1 cellular context compared by ENCODE assay signal in the genomic region with DNA sequence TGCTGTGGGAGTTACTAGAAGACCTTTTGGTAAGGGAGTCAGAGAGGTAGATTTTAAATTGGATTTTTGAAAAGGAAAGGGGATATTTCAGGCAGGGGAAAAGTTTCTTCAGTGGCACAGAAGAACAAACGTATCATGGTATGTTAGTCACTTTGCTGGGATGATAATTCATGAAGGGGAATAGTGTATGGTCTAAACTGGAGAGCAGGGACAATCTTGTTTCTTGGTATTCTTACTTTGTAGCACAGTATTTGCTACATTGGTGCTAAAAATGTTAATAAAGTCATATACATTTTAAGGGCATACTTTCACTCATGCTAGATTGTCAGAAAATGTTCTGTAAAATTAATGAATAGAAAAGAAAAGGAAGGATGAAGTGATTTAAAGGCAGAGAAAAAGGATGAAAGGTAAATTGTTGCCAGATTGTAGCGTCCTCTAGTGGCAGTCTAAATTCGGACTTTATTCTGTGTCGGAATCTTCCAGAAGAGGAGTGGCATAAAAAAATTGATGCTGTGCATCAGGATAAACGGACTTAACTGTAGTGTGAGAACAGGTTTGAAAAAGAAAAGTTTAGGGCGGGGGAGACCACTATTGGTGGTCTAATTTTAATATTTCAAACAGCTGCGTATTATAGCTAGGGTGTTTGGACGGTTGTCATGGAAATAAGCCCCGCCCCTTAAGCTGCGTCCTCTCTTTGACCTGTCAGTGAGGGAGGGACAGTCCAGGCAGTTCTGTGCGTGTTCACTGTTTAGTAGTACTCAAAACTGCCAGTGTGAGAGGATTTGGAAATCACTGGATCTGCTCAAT.
TF ChIP-seq lines count a peak whose summit lies in the region.

A gene with protein sequence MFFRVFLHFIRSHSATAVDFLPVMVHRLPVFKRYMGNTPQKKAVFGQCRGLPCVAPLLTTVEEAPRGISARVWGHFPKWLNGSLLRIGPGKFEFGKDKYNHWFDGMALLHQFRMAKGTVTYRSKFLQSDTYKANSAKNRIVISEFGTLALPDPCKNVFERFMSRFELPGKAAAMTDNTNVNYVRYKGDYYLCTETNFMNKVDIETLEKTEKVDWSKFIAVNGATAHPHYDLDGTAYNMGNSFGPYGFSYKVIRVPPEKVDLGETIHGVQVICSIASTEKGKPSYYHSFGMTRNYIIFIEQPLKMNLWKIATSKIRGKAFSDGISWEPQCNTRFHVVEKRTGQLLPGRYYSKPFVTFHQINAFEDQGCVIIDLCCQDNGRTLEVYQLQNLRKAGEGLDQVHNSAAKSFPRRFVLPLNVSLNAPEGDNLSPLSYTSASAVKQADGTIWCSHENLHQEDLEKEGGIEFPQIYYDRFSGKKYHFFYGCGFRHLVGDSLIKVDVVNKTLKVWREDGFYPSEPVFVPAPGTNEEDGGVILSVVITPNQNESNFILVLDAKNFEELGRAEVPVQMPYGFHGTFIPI (plus strand): TSS at position 724 of the 807 bp plus-strand sequence. CDS start 90 bp downstream, outside the sequence.

TF ChIP-seq in K562, 482 proteins besides CTCF, POLR2A, EP300 and RAD21 (continued from another document and continues in another):
- TF ChIP-seq NBN (IDR thresholded peaks at IDR 0.05; ENCODE audit: low read depth) (0 out of 2 replicates have a peak, but pooled peaks have one; percentile 37), MCM2 (IDR thresholded peaks at IDR 0.05; ENCODE audit: low read depth) (no peak), SMARCB1 (IDR thresholded peaks at IDR 0.05; ENCODE audit: insufficient read length, low read depth) (no peak), FOXJ2 (tag; IDR thresholded peaks at IDR 0.05) (peak; percentile 91), SIN3A (IDR thresholded peaks at IDR 0.05; ENCODE audit: borderline replicate concordance in 2 of 2, control insufficient read depth in 1 of 2, low read depth in 2 of 2, low read length in 2 of 2) (no peak), YY1 (IDR thresholded peaks at IDR 0.05; ENCODE audit: borderline replicate concordance in 1 of 3, control insufficient read depth in 1 of 3, extremely low read depth in 1 of 3, insufficient read depth in 3 of 3, insufficient read length in 1 of 3, insufficient replicate concordance in 2 of 3, low read depth in 1 of 3, low read length in 2 of 3) (no peak), CXXC5 (CRISPR knock-in tag; IDR thresholded peaks at IDR 0.05) (peak; percentile 58; the same call in 1 of the 2 replicates), ILF3 (IDR thresholded peaks at IDR 0.05; ENCODE audit: borderline replicate concordance) (no peak), HDAC2 (IDR thresholded peaks at IDR 0.05) (0 out of 2 replicates have a peak, but pooled peaks have one; percentile 49), RFX1 (IDR thresholded peaks at IDR 0.05) (peak; percentile 95), ATF7 (IDR thresholded peaks at IDR 0.05) (no peak), ZC3H8 (IDR thresholded peaks at IDR 0.05) (0 out of 2 replicates have a peak, but pooled peaks have one; percentile 35), MEIS2 (IDR thresholded peaks at IDR 0.05; ENCODE audit: partially characterized antibody) (peak; percentile 50), SMC3 (conservative IDR thresholded peaks at IDR 0.05; ENCODE audit: insufficient read depth, low read depth, low read length) (peak; percentile 33; the same call in 1 of the 2 replicates), NFIX (CRISPR knock-in tag; IDR thresholded peaks at IDR 0.05; ENCODE audit: low read depth) (no peak), DPF2 (IDR thresholded peaks at IDR 0.05) (0 out of 2 replicates have a peak, but pooled peaks have one; percentile 23), CSDE1 (IDR thresholded peaks at IDR 0.05) (peak in 1 of 2 experiments; percentile 56; a peak in 1 of 4 replicates), HDGF (IDR thresholded peaks at IDR 0.05) (no peak), PCBP2 (IDR thresholded peaks at IDR 0.05; ENCODE audit: low read depth, low read length, poor library complexity, severe bottlenecking) (no peak), ZNF586 (CRISPR knock-in tag; conservative IDR thresholded peaks at IDR 0.05) (no peak), ZNF695 (CRISPR knock-in tag; IDR thresholded peaks at IDR 0.05) (no peak), ZNF384 (IDR thresholded peaks at IDR 0.05; ENCODE audit: low read depth, low read length) (0 out of 2 replicates have a peak, but pooled peaks have one; percentile 27), BACH1 (tag; IDR thresholded peaks at IDR 0.05) (no peak), ZNF57 (CRISPR knock-in tag; IDR thresholded peaks at IDR 0.05) (no peak), EGR1 (conservative IDR thresholded peaks at IDR 0.05) (no peak)
- TF ChIP-seq, protein P1, sequence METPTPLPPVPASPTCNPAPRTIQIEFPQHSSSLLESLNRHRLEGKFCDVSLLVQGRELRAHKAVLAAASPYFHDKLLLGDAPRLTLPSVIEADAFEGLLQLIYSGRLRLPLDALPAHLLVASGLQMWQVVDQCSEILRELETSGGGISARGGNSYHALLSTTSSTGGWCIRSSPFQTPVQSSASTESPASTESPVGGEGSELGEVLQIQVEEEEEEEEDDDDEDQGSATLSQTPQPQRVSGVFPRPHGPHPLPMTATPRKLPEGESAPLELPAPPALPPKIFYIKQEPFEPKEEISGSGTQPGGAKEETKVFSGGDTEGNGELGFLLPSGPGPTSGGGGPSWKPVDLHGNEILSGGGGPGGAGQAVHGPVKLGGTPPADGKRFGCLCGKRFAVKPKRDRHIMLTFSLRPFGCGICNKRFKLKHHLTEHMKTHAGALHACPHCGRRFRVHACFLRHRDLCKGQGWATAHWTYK (CRISPR knock-in tag; IDR thresholded peaks at IDR 0.05) = no peak
- TF ChIP-seq, protein P2, sequence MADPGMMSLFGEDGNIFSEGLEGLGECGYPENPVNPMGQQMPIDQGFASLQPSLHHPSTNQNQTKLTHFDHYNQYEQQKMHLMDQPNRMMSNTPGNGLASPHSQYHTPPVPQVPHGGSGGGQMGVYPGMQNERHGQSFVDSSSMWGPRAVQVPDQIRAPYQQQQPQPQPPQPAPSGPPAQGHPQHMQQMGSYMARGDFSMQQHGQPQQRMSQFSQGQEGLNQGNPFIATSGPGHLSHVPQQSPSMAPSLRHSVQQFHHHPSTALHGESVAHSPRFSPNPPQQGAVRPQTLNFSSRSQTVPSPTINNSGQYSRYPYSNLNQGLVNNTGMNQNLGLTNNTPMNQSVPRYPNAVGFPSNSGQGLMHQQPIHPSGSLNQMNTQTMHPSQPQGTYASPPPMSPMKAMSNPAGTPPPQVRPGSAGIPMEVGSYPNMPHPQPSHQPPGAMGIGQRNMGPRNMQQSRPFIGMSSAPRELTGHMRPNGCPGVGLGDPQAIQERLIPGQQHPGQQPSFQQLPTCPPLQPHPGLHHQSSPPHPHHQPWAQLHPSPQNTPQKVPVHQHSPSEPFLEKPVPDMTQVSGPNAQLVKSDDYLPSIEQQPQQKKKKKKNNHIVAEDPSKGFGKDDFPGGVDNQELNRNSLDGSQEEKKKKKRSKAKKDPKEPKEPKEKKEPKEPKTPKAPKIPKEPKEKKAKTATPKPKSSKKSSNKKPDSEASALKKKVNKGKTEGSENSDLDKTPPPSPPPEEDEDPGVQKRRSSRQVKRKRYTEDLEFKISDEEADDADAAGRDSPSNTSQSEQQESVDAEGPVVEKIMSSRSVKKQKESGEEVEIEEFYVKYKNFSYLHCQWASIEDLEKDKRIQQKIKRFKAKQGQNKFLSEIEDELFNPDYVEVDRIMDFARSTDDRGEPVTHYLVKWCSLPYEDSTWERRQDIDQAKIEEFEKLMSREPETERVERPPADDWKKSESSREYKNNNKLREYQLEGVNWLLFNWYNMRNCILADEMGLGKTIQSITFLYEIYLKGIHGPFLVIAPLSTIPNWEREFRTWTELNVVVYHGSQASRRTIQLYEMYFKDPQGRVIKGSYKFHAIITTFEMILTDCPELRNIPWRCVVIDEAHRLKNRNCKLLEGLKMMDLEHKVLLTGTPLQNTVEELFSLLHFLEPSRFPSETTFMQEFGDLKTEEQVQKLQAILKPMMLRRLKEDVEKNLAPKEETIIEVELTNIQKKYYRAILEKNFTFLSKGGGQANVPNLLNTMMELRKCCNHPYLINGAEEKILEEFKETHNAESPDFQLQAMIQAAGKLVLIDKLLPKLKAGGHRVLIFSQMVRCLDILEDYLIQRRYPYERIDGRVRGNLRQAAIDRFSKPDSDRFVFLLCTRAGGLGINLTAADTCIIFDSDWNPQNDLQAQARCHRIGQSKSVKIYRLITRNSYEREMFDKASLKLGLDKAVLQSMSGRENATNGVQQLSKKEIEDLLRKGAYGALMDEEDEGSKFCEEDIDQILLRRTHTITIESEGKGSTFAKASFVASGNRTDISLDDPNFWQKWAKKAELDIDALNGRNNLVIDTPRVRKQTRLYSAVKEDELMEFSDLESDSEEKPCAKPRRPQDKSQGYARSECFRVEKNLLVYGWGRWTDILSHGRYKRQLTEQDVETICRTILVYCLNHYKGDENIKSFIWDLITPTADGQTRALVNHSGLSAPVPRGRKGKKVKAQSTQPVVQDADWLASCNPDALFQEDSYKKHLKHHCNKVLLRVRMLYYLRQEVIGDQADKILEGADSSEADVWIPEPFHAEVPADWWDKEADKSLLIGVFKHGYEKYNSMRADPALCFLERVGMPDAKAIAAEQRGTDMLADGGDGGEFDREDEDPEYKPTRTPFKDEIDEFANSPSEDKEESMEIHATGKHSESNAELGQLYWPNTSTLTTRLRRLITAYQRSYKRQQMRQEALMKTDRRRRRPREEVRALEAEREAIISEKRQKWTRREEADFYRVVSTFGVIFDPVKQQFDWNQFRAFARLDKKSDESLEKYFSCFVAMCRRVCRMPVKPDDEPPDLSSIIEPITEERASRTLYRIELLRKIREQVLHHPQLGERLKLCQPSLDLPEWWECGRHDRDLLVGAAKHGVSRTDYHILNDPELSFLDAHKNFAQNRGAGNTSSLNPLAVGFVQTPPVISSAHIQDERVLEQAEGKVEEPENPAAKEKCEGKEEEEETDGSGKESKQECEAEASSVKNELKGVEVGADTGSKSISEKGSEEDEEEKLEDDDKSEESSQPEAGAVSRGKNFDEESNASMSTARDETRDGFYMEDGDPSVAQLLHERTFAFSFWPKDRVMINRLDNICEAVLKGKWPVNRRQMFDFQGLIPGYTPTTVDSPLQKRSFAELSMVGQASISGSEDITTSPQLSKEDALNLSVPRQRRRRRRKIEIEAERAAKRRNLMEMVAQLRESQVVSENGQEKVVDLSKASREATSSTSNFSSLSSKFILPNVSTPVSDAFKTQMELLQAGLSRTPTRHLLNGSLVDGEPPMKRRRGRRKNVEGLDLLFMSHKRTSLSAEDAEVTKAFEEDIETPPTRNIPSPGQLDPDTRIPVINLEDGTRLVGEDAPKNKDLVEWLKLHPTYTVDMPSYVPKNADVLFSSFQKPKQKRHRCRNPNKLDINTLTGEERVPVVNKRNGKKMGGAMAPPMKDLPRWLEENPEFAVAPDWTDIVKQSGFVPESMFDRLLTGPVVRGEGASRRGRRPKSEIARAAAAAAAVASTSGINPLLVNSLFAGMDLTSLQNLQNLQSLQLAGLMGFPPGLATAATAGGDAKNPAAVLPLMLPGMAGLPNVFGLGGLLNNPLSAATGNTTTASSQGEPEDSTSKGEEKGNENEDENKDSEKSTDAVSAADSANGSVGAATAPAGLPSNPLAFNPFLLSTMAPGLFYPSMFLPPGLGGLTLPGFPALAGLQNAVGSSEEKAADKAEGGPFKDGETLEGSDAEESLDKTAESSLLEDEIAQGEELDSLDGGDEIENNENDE (IDR thresholded peaks at IDR 0.05; ENCODE audit: low read depth, low read length) = no peak
- TF ChIP-seq, protein P3, sequence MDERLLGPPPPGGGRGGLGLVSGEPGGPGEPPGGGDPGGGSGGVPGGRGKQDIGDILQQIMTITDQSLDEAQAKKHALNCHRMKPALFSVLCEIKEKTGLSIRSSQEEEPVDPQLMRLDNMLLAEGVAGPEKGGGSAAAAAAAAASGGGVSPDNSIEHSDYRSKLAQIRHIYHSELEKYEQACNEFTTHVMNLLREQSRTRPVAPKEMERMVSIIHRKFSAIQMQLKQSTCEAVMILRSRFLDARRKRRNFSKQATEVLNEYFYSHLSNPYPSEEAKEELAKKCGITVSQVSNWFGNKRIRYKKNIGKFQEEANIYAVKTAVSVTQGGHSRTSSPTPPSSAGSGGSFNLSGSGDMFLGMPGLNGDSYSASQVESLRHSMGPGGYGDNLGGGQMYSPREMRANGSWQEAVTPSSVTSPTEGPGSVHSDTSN (CRISPR knock-in tag; IDR thresholded peaks at IDR 0.05; ENCODE audit: low read depth) = no peak
- TF ChIP-seq, protein P3 (tag; conservative IDR thresholded peaks at IDR 0.05; ENCODE audit: low read depth) = peak; percentile 36
- TF ChIP-seq, protein P4, sequence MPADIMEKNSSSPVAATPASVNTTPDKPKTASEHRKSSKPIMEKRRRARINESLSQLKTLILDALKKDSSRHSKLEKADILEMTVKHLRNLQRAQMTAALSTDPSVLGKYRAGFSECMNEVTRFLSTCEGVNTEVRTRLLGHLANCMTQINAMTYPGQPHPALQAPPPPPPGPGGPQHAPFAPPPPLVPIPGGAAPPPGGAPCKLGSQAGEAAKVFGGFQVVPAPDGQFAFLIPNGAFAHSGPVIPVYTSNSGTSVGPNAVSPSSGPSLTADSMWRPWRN (IDR thresholded peaks at IDR 0.05; ENCODE audit: low read depth) = no peak
- TF ChIP-seq, protein P5, sequence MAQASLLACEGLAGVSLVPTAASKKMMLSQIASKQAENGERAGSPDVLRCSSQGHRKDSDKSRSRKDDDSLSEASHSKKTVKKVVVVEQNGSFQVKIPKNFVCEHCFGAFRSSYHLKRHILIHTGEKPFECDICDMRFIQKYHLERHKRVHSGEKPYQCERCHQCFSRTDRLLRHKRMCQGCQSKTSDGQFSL (CRISPR knock-in tag; IDR thresholded peaks at IDR 0.05) = no peak
- TF ChIP-seq, protein P5 (tag; IDR thresholded peaks at IDR 0.05) = no peak
- TF ChIP-seq, protein P6, sequence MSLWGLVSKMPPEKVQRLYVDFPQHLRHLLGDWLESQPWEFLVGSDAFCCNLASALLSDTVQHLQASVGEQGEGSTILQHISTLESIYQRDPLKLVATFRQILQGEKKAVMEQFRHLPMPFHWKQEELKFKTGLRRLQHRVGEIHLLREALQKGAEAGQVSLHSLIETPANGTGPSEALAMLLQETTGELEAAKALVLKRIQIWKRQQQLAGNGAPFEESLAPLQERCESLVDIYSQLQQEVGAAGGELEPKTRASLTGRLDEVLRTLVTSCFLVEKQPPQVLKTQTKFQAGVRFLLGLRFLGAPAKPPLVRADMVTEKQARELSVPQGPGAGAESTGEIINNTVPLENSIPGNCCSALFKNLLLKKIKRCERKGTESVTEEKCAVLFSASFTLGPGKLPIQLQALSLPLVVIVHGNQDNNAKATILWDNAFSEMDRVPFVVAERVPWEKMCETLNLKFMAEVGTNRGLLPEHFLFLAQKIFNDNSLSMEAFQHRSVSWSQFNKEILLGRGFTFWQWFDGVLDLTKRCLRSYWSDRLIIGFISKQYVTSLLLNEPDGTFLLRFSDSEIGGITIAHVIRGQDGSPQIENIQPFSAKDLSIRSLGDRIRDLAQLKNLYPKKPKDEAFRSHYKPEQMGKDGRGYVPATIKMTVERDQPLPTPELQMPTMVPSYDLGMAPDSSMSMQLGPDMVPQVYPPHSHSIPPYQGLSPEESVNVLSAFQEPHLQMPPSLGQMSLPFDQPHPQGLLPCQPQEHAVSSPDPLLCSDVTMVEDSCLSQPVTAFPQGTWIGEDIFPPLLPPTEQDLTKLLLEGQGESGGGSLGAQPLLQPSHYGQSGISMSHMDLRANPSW (CRISPR knock-in tag; IDR thresholded peaks at IDR 0.05) = no peak
